In genomic region chr5:102781359-102781758, GRCh38 we compare ENCODE assay signal across 20 cellular contexts. TPM values are rescaled to one million over a fixed set of nuclear protein-coding genes. Genes with fewer than 3 reads are reported as not detected.
A peak's percentile ranks its signal among the peaks of the same experiment; 100 is the strongest.
DNase-seq lines count a peak whose midpoint lies in the region; ATAC-seq, FAIRE-seq and TF ChIP-seq lines count a peak whose summit lies in the region.
"Had no signal": no experiment of that assay in that cellular context is flagged by ENCODE, and none has a peak within 500 bp of the region (broad histone marks: within the 10 kb centered on the region; RNA-seq: fewer than 3 reads in every experiment).

No MANE protein-coding gene starts in this region.

- no peak overlapping the region for H3K27ac Mint-ChIP-seq in stimulated activated effector memory CD8-positive, alpha-beta T cell treated with anti-CD3 and anti-CD28 coated beads, Interleukin-12 subunit alpha, Interleukin-12 subunit beta, amount 100 ng/mL, for 72 hours

- H3K9me3 Mint-ChIP-seq in stimulated activated effector memory CD8-positive, alpha-beta T cell treated with anti-CD3 and anti-CD28 coated beads, Interleukin-12 subunit alpha, Interleukin-12 subunit beta, amount 100 ng/mL, for 72 hours, result peaks cover 3% of the 10 kb centered on the region
- H3K9me3 Mint-ChIP-seq: CD4-positive, alpha-beta memory T cell had no signal

- TF ChIP-seq CTCF in right atrium auricular region (IDR thresholded peaks at IDR 0.05) (no peak), left lung (IDR thresholded peaks at IDR 0.05) (no peak)

- no peak overlapping the region for H3K4me3 Mint-ChIP-seq in stimulated activated effector memory CD8-positive, alpha-beta T cell treated with anti-CD3 and anti-CD28 coated beads, Interleukin-12 subunit alpha, Interleukin-12 subunit beta, amount 100 ng/mL, for 72 hours
- H3K4me3 Mint-ChIP-seq: CD4-positive, alpha-beta memory T cell had no signal

- H3K27ac ChIP-seq in right cardiac atrium (ENCODE audit: low read length) (no peak overlapping the region), right atrium auricular region (peak overlapping the region; percentile 56 to 71), skeletal muscle tissue (ENCODE audit: low read depth, low read length) (peak overlapping the region; percentile 33), left lung (peak overlapping the region in 1 of 2 donors; percentile 70)
- H3K27ac ChIP-seq: A549 had no signal

- no peaks in the 10 kb centered on the region for H3K27me3 ChIP-seq in right cardiac atrium (ENCODE audit: control insufficient read depth, insufficient read depth)
- H3K27me3 ChIP-seq in right atrium auricular region, result no peaks in the 10 kb centered on the region
- no peaks in the 10 kb centered on the region for H3K27me3 ChIP-seq in skeletal muscle tissue (ENCODE audit: control insufficient read depth in 3 of 3, insufficient read depth in 3 of 3, low read length in 3 of 3)
- H3K27me3 ChIP-seq in left lung, result no peaks in the 10 kb centered on the region

- FAIRE-seq in H54 (lab: Jason Lieb, UNC), result no peak
- FAIRE-seq: A549, H1 had no signal

- intact Hi-C loops in Right ventricle myocardium superior (cut with DNase I) (no loop called here), right cardiac atrium (cut with DNase I) (loop anchor here in 2 of 4 donors (5.0 to 10.0 kb wide), 3 partner anchors 83 to 353 kb away; no protein-coding TSS in a partner anchor), left lung (cut with DNase I) (loop anchor here in 1 of 2 donors (10.0 kb wide), 2 partner anchors 83 to 183 kb away; no protein-coding TSS in a partner anchor)

- H3K4me1 Mint-ChIP-seq in stimulated activated effector memory CD8-positive, alpha-beta T cell treated with anti-CD3 and anti-CD28 coated beads, Interleukin-12 subunit alpha, Interleukin-12 subunit beta, amount 100 ng/mL, for 72 hours, result peaks cover 60% of the 10 kb centered on the region

- ATAC-seq in Right ventricle myocardium superior (ENCODE audit: poor library complexity) (peak; percentile 67), right cardiac atrium (no peak), GM19035 (IDR thresholded peaks at IDR 0.05; ENCODE audit: unreplicated experiment) (peak; percentile 50), left lung (no peak)
- ATAC-seq in stimulated activated effector memory CD8-positive, alpha-beta T cell treated with anti-CD3 and anti-CD28 coated beads, Interleukin-12 subunit alpha, Interleukin-12 subunit beta, amount 100 ng/mL, for 72 hours, result no peak

- no peaks in the 10 kb centered on the region for H3K36me3 ChIP-seq in right atrium auricular region
- H3K36me3 ChIP-seq in skeletal muscle tissue (ENCODE audit: control insufficient read depth in 3 of 3, insufficient read depth in 3 of 3, low read length in 3 of 3), result no peaks in the 10 kb centered on the region
- no peaks in the 10 kb centered on the region for H3K36me3 ChIP-seq in left lung

- DNase-seq in Right ventricle myocardium superior, result no peak
- no peak for DNase-seq in right cardiac atrium
- DNase-seq in right atrium auricular region (ENCODE audit: low spot score), result no peak
- no peak for DNase-seq in stimulated activated effector memory CD8-positive, alpha-beta T cell treated with anti-CD3 and anti-CD28 coated beads, Interleukin-12 subunit alpha, Interleukin-12 subunit beta, amount 100 ng/mL, for 72 hours (ENCODE audit: low spot score in 2 of 2)
- DNase-seq in left lung, result no peak
- DNase-seq in H54 (ENCODE audit: insufficient read length, low spot score), result no peak
- DNase-seq: CD4-positive, alpha-beta memory T cell; DMS153; GDM1; KG1; NCI-H1694 treated with DMSO at 0.1 percent for 48 hours; NCI-H2107; NCI-H510A treated with DMSO at 0.1 percent for 48 hours; NCI-H82; OCI-M1; SIG-M5 had no signal

- TF ChIP-seq POLR2A in H54 (IDR thresholded peaks at IDR 0.05; ENCODE audit: low read depth, low read length), result no peak

- H3K4me1 ChIP-seq in right cardiac atrium (ENCODE audit: control insufficient read depth, insufficient read depth, low read length) (peaks cover 5% of the 10 kb centered on the region), right atrium auricular region (peaks cover 0 to 44% of the 10 kb centered on the region in 2 donors), skeletal muscle tissue (ENCODE audit: control insufficient read depth in 3 of 3, insufficient read depth in 3 of 3, low read length in 3 of 3) (peaks cover 11 to 31% (median 21%) of the 10 kb centered on the region in 3 donors), left lung (peaks cover 0 to 40% of the 10 kb centered on the region in 2 donors)
- H3K4me1 ChIP-seq: A549 had no signal

- H3K9ac ChIP-seq in skeletal muscle tissue (ENCODE audit: low read depth in 1 of 3, low read length in 3 of 3), result peak overlapping the region in 1 of 3 donors; percentile 10

- peaks cover 50% of the 10 kb centered on the region for H3K36me3 Mint-ChIP-seq in stimulated activated effector memory CD8-positive, alpha-beta T cell treated with anti-CD3 and anti-CD28 coated beads, Interleukin-12 subunit alpha, Interleukin-12 subunit beta, amount 100 ng/mL, for 72 hours

- H3K9me3 ChIP-seq in right cardiac atrium (ENCODE audit: control insufficient read depth, low read length) (no peaks in the 10 kb centered on the region), right atrium auricular region (no peaks in the 10 kb centered on the region), skeletal muscle tissue (ENCODE audit: control insufficient read depth in 3 of 3, low read length in 3 of 3) (no peaks in the 10 kb centered on the region), left lung (no peaks in the 10 kb centered on the region)
- H3K9me3 ChIP-seq: A549 had no signal

- no peak overlapping the region for H3K4me3 ChIP-seq in right cardiac atrium (ENCODE audit: low read length)
- H3K4me3 ChIP-seq in right atrium auricular region, result no peak overlapping the region
- no peak overlapping the region for H3K4me3 ChIP-seq in skeletal muscle tissue (ENCODE audit: low read length in 3 of 3)
- H3K4me3 ChIP-seq in left lung, result no peak overlapping the region
- H3K4me3 ChIP-seq: A549 had no signal

RNA-seq across cellular contexts. Expression of gene PAM, which starts 26.3 kb away (rescaled TPM):
- total RNA-seq in Right ventricle myocardium superior (859 TPM), right cardiac atrium (1,000 to 10,000 TPM; 3,384 to 4,784 (median 3,891) TPM), right atrium auricular region (1,000 to 10,000 TPM; 2,512 to 4,531 TPM), skeletal muscle tissue (95.5 TPM), left lung (100 to 1,000 TPM; 237 to 427 TPM)
- 4,213 TPM for polyA plus RNA-seq in right cardiac atrium

Comparison
In these comparisons a context has a peak if more than half of its experiments do, and no peak if none do; other contexts are left out.
1. ATAC-seq: peak in Right ventricle myocardium superior (single experiment) and GM19035 (single experiment); none in right cardiac atrium (0 of 2), stimulated activated effector memory CD8-positive, alpha-beta T cell treated with anti-CD3 and anti-CD28 coated beads, Interleukin-12 subunit alpha, Interleukin-12 subunit beta, amount 100 ng/mL, for 72 hours (single experiment) and left lung (single experiment).